Comparison of ENCODE assay signal across 8 cellular contexts in genomic region chr6:105424177-105424783, GRCh38. TPM values are rescaled to one million over a fixed set of nuclear protein-coding genes. Genes with fewer than 3 reads are reported as not detected.
DNase-seq lines count a peak whose midpoint lies in the region; ATAC-seq and TF ChIP-seq lines count a peak whose summit lies in the region.

No MANE protein-coding gene starts in this region.

- no peak overlapping the region for H3T11ph ChIP-seq in H9 (ENCODE audit: low read length)

- H3K4me1 Mint-ChIP-seq in H9 (peaks cover 6 to 10% of the 10 kb centered on the region in 2 experiments), memory B cell (peaks cover 3% of the 10 kb centered on the region)

- no peak overlapping the region for H3K18ac ChIP-seq in H9 (ENCODE audit: insufficient read length, low read depth, low read length)

- peak; percentile 70 for ATAC-seq in memory B cell (ENCODE audit: low read depth)

- H2BK15ac ChIP-seq in H9 (ENCODE audit: low read depth, low read length), result no peak overlapping the region

- no peaks in the 10 kb centered on the region for H3K79me2 ChIP-seq in H9 (ENCODE audit: insufficient read depth, low read length)

- no peaks in the 10 kb centered on the region for H3K9me3 ChIP-seq in H9 (ENCODE audit: control insufficient read depth, low read depth, low read length)

- no peak overlapping the region for H4K5ac ChIP-seq in H9 (ENCODE audit: insufficient read length, low read depth, low read length)

- DNase-seq in DMS79 treated with DMSO at 0.1 percent for 48 hours (lab: John Stamatoyannopoulos, UW), result peak; percentile 13
- DNase-seq in H9, result peak; percentile 67
- DNase-seq in NCI-H2196 (lab: John Stamatoyannopoulos, UW; ENCODE audit: unreplicated experiment), result peak; percentile 42
- DNase-seq in activated CD4-positive, CD25-positive, alpha-beta regulatory T cell (lab: John Stamatoyannopoulos, UW), result peak in 3 of 4 experiments; percentile 10 to 48 (median 14)
- DNase-seq in cerebellar cortex (ENCODE audit: low spot score), result peak; percentile 61
- DNase-seq in memory B cell (ENCODE audit: low spot score in 2 of 2), result peak; percentile 61 to 68
- peak; percentile 37 for DNase-seq in stimulated activated CD8-positive, alpha-beta memory T cell treated with anti-CD3 and anti-CD28 coated beads, Interleukin-7, amount 100 ng/mL, for 24 hours (ENCODE audit: low read depth)
- no peak for DNase-seq in GF-D8 (lab: John Stamatoyannopoulos, UW)

- H3K4ac ChIP-seq in H9 (ENCODE audit: low read depth, low read length), result no peak overlapping the region

- no peak overlapping the region for H2BK20ac ChIP-seq in H9 (ENCODE audit: low read depth, low read length, poor library complexity, severe bottlenecking)

- no peak overlapping the region for H2BK12ac ChIP-seq in H9 (ENCODE audit: insufficient read length, low read depth, low read length)

- H3K27me3 ChIP-seq in H9 (ENCODE audit: insufficient read depth, low read length), result no peaks in the 10 kb centered on the region

- H4K91ac ChIP-seq in H9 (ENCODE audit: insufficient read length, low read depth, low read length), result no peak overlapping the region

- no peak overlapping the region for H3K4me2 ChIP-seq in H9 (ENCODE audit: insufficient read depth, insufficient read length, low read length)

- H3K14ac ChIP-seq in H9 (ENCODE audit: insufficient read depth, low read length), result no peak overlapping the region

- H3K23me2 ChIP-seq in H9 (ENCODE audit: insufficient read length, low read depth, low read length, poor library complexity, severe bottlenecking), result no peaks in the 10 kb centered on the region

- H3K9ac ChIP-seq in H9 (ENCODE audit: extremely low read depth, insufficient read length, low read length), result no peak overlapping the region

- H3K23ac ChIP-seq in H9 (ENCODE audit: insufficient read length, low read depth, low read length), result no peak overlapping the region

- H2AK5ac ChIP-seq in H9 (ENCODE audit: insufficient read length, low read length), result no peak overlapping the region

- 0 out of 2 replicates have a peak, but pooled peaks cover 2% of the 10 kb centered on the region for H3K4me1 ChIP-seq in H9 (ENCODE audit: insufficient read depth, low read length)

- H4K20me1 ChIP-seq in H9 (ENCODE audit: control insufficient read depth, insufficient read depth, insufficient read length), result no peaks in the 10 kb centered on the region

- TF ChIP-seq CTCF in H9 (conservative IDR thresholded peaks at IDR 0.05), result peak; percentile 78

- H4K8ac ChIP-seq in H9 (replicated peaks; ENCODE audit: insufficient read length, low read depth, low read length), result no peak overlapping the region

- H3K9me3 Mint-ChIP-seq in H9, result peaks cover 7 to 10% of the 10 kb centered on the region in 2 experiments; a peak in 4 of 5 replicates
- no peaks in the 10 kb centered on the region for H3K9me3 Mint-ChIP-seq in memory B cell

- no peak overlapping the region for H3K27ac ChIP-seq in H9 (ENCODE audit: insufficient read length, low read depth, low read length)

- no peak overlapping the region for H2BK120ac ChIP-seq in H9 (ENCODE audit: low read depth, low read length, poor library complexity, severe bottlenecking)

- H2BK5ac ChIP-seq in H9 (ENCODE audit: insufficient read length, low read length), result no peak overlapping the region

- no peaks in the 10 kb centered on the region for H3K79me1 ChIP-seq in H9 (ENCODE audit: insufficient read depth, low read depth, low read length, poor library complexity, severe bottlenecking)

- no peak overlapping the region for H3K56ac ChIP-seq in H9 (ENCODE audit: insufficient read length, low read depth, low read length)

- H3K36me3 Mint-ChIP-seq in H9 (ENCODE audit: insufficient read depth in 1 of 3, low read depth in 3 of 3) (peaks cover 0 to 6% (median 0%) of the 10 kb centered on the region in 3 experiments; a peak in 1 of 7 replicates), memory B cell (no peaks in the 10 kb centered on the region)

- H3K27ac Mint-ChIP-seq in H9, result no peak overlapping the region
- no peak overlapping the region for H3K27ac Mint-ChIP-seq in memory B cell

- no peak overlapping the region for H3K4me3 Mint-ChIP-seq in H9
- no peak overlapping the region for H3K4me3 Mint-ChIP-seq in memory B cell

- H2AFZ ChIP-seq in H9 (ENCODE audit: low read length), result no peak overlapping the region

- H3K27me3 Mint-ChIP-seq in H9 (ENCODE audit: low read depth) (no peaks in the 10 kb centered on the region; the same call in 1 of the 2 replicates), memory B cell (peaks cover 3% of the 10 kb centered on the region)

- no CpG with 5 or more reads among the region's 7 CpGs for WGBS in H9 (ENCODE audit: extremely low coverage, insufficient read length, low lambda C conversion rate)

RNA-seq across cellular contexts. Expression of gene PREP, which starts 21.4 kb away (rescaled TPM):
- total RNA-seq in H9 (2021), result 52.4 and 54.0 TPM in 2 replicates
